11 cellular contexts compared by ENCODE assay signal in genomic region chr6:129586815-129587214, GRCh38.
A peak's percentile ranks its signal among the peaks of the same experiment; 100 is the strongest.
DNase-seq lines count a peak whose midpoint lies in the region; ATAC-seq and TF ChIP-seq lines count a peak whose summit lies in the region.
"Had no signal": no experiment of that assay in that cellular context is flagged by ENCODE, and none has a peak within 500 bp of the region (broad histone marks: within the 10 kb centered on the region; RNA-seq: fewer than 3 reads in every experiment).

No MANE protein-coding gene starts in this region.

- H3K9ac ChIP-seq in HCT116 (ENCODE audit: low read length) = no peak overlapping the region
- H3K9ac ChIP-seq: BLaER1 treated with 17β-estradiol and CSF1 and Interleukin-3, amounts not matched to agents 10 nM and 100 nM had no signal

- no peak overlapping the region for H3K4me3 ChIP-seq in HCT116 (replicated peaks in 1 of 2; ENCODE audit: low read depth in 1 of 2, low read length in 2 of 2)
- no peak overlapping the region for H3K4me3 ChIP-seq in astrocyte of the spinal cord (ENCODE audit: low read depth, low read length)
- H3K4me3 ChIP-seq in foreskin fibroblast (ENCODE audit: low read depth in 1 of 2, low read length in 2 of 2) = no peak overlapping the region
- H3K4me3 ChIP-seq: BLaER1 treated with 17β-estradiol and CSF1 and Interleukin-3, amounts not matched to agents 10 nM and 100 nM; GM12878 had no signal

- no peak for TF ChIP-seq RAD21 in HCT116 (IDR thresholded peaks at IDR 0.05; ENCODE audit: low read depth)

- no peaks in the 10 kb centered on the region for H3K9me2 ChIP-seq in HCT116 (ENCODE audit: insufficient read depth)

- no peak overlapping the region for H3K4me2 ChIP-seq in HCT116 (ENCODE audit: low read length)
- H3K4me2 ChIP-seq: BLaER1 treated with 17β-estradiol and CSF1 and Interleukin-3, amounts not matched to agents 10 nM and 100 nM had no signal

- no peaks in the 10 kb centered on the region for H3K9me3 ChIP-seq in HCT116 (ENCODE audit: control insufficient read depth in 1 of 2, insufficient read depth in 1 of 2, low read depth in 1 of 2, low read length in 2 of 2)

- H4K20me1 ChIP-seq in HCT116 (ENCODE audit: insufficient read depth) = no peaks in the 10 kb centered on the region

- RAD21 ChIA-PET in HCT116 (lab: Charles Lee; ENCODE audit: low non-redundant PET in 1 of 2, low total read pairs in 2 of 2, uncharacterized antibody in 2 of 2, unreplicated experiment in 2 of 2) = no interaction called here

- TF ChIP-seq POLR2A in HCT116 (IDR thresholded peaks at IDR 0.05; ENCODE audit: borderline replicate concordance, extremely low read depth, insufficient read depth, insufficient read length) = no peak

- no peaks in the 10 kb centered on the region for H3K4me1 ChIP-seq in HCT116 (ENCODE audit: control insufficient read depth in 1 of 2, insufficient read depth in 2 of 2, low read length in 2 of 2)
- H3K4me1 ChIP-seq: BLaER1 treated with 17β-estradiol and CSF1 and Interleukin-3, amounts not matched to agents 10 nM and 100 nM had no signal

- no peak overlapping the region for H2AFZ ChIP-seq in HCT116 (ENCODE audit: low read depth, low read length, poor library complexity, severe bottlenecking)

- POLR2A ChIA-PET in HCT116 (lab: Charles Lee) = no interaction called here

- no peak overlapping the region for H3K27ac ChIP-seq in HCT116 (ENCODE audit: low read depth, low read length)
- H3K27ac ChIP-seq: BLaER1 treated with 17β-estradiol and CSF1 and Interleukin-3, amounts not matched to agents 10 nM and 100 nM had no signal

- BruUV-seq in HCT116 (replicated peaks; lab: Mats Ljungman, UMichigan) = no TSS peak

- H3K79me2 ChIP-seq in HCT116 (ENCODE audit: insufficient read depth, low read length) = no peaks in the 10 kb centered on the region

- CTCF ChIA-PET in HCT116 (lab: Charles Lee) = no interaction called here

- peaks cover 2 to 12% of the 10 kb centered on the region in 2 experiments; a peak in 2 of 4 replicates for H3K36me3 ChIP-seq in HCT116 (ENCODE audit: control insufficient read depth in 1 of 2, insufficient read depth in 2 of 2, low read length in 2 of 2)

- intact Hi-C loops in HCT116 (cut with micrococcal nuclease) = loop anchor here (10.0 kb wide), 1 partner anchor 1982 kb away; no protein-coding TSS in a partner anchor

- ATAC-seq in HCT116 (no peak), HG03196 (IDR thresholded peaks at IDR 0.05; ENCODE audit: unreplicated experiment) (no peak), GM21576 (IDR thresholded peaks at IDR 0.05; ENCODE audit: unreplicated experiment) (no peak)
- ATAC-seq: GM12878 had no signal

- no peaks in the 10 kb centered on the region for H3K27me3 ChIP-seq in HCT116 (ENCODE audit: insufficient read depth, low read length)
- H3K27me3 ChIP-seq: BLaER1 treated with 17β-estradiol and CSF1 and Interleukin-3, amounts not matched to agents 10 nM and 100 nM had no signal

- in situ Hi-C loops in astrocyte of the spinal cord (cut with HindIII; ENCODE audit: low sequenced_read_pairs) = no loop called here

- TF ChIP-seq CTCF in HCT116 (IDR thresholded peaks at IDR 0.05 in 2 of 3, conservative IDR thresholded peaks at IDR 0.05 in 1 of 3; ENCODE audit: borderline replicate concordance in 1 of 3, insufficient read depth in 1 of 3, low read depth in 2 of 3, low read length in 2 of 3) = no peak
- no peak for TF ChIP-seq CTCF in astrocyte of the spinal cord (IDR thresholded peaks at IDR 0.05; ENCODE audit: low read depth, low read length)
- no peak for TF ChIP-seq CTCF in foreskin fibroblast (IDR thresholded peaks at IDR 0.05; ENCODE audit: low read depth, low read length)

- DNase-seq in AG08396 (ENCODE audit: low spot score) (peak; percentile 10), HCT116 (ENCODE audit: low read depth, low spot score) (no peak), astrocyte of the spinal cord (ENCODE audit: low read depth, low spot score) (peak; percentile 37), foreskin fibroblast (peak; percentile 28 to 51), dermis blood vessel endothelial cell (no peak)
- DNase-seq: CD4-positive, CD25-positive, alpha-beta regulatory T cell; DMS53 had no signal

TF ChIP-seq in HCT116, 20 proteins besides CTCF, POLR2A, EP300 and RAD21:
- TF ChIP-seq FOSL1 (IDR thresholded peaks at IDR 0.05; ENCODE audit: low read depth) (no peak), CEBPB (IDR thresholded peaks at IDR 0.05; ENCODE audit: low read depth) (no peak), JUND (IDR thresholded peaks at IDR 0.05) (0 out of 2 replicates have a peak, but pooled peaks have one; percentile 14), SIN3A (IDR thresholded peaks at IDR 0.05; ENCODE audit: low read depth) (no peak), ZNF274 (IDR thresholded peaks at IDR 0.05; ENCODE audit: low read depth, low read length) (no peak), EZH2phosphoT487 (IDR thresholded peaks at IDR 0.05; ENCODE audit: borderline replicate concordance) (no peak), YY1 (IDR thresholded peaks at IDR 0.05; ENCODE audit: extremely low read depth, insufficient replicate concordance, low read depth, low read length) (no peak), CBX3 (IDR thresholded peaks at IDR 0.05; ENCODE audit: low read depth) (no peak)
- TF ChIP-seq, protein P1, sequence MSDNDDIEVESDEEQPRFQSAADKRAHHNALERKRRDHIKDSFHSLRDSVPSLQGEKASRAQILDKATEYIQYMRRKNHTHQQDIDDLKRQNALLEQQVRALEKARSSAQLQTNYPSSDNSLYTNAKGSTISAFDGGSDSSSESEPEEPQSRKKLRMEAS (IDR thresholded peaks at IDR 0.05) = no peak

Comparison
In these comparisons a context has a peak if more than half of its experiments do, and no peak if none do; other contexts are left out.
1. DNase-seq: peak in AG08396 (single experiment), astrocyte of the spinal cord (single experiment) and foreskin fibroblast (2 of 2); none in HCT116 (single experiment) and dermis blood vessel endothelial cell (single experiment).